In the genomic region with DNA sequence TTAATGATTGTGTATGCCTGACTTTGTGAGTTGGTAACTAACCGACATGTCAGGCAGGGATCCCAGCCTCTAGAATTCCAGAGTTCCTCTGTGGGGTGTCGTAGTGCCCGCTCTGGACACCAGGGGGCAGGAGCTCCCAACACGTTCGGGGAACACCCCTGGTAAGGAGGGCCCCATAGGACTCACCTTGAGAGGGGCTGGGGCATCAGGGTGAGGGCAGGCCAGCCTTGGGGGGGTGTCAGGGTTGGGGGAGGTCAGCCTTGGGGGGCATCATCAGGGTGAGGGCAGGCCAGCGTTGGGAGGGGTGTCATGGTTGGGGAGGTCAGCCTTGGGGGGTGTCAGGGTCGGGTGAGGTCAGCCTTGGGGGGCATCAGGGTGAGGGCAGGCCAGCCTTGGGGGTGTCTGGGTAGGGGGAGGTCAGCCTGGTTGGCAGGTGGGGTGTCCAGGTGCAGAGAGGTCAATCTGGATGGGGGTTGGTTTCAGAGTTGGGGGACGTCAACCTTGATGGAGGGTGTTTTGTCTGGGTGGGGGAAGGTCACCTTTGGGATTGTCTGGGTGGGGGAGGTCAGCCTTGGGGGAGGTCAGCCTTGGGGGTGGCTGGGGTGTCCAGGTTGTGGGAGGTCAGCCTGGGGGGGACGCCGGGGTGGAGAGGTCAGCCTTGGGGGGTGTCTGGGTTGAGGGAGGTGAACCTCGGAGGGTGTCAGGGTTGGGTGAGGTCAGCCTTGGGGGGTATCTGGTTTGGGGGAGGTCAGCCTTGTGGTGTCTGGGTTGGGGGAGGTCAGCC, we compare ENCODE assay signal across 8 cellular contexts. TPM values are rescaled to one million over a fixed set of nuclear protein-coding genes. Genes with fewer than 3 reads are reported as not detected.
DNase-seq lines count a peak whose midpoint lies in the region; ATAC-seq and TF ChIP-seq lines count a peak whose summit lies in the region.

No MANE protein-coding gene starts in this region.

- H3K27ac ChIP-seq in OCI-LY3 (ENCODE audit: low read length) (no peak overlapping the region), fibroblast of lung (ENCODE audit: insufficient read depth, low read length) (no peak overlapping the region), tibial nerve (peak overlapping the region in 1 of 4 donors; percentile 1)

- H3K9ac ChIP-seq in OCI-LY3 (ENCODE audit: low read length) (no peak overlapping the region), fibroblast of lung (ENCODE audit: insufficient read depth, low read length) (no peak overlapping the region)

- H3K36me3 ChIP-seq in OCI-LY3 (replicated peaks; ENCODE audit: low read depth, low read length) (peaks cover 11% of the 10 kb centered on the region), fibroblast of lung (ENCODE audit: control insufficient read depth, insufficient read depth, low read length) (peaks cover 15% of the 10 kb centered on the region), tibial nerve (peaks cover 0 to 69% (median 0%) of the 10 kb centered on the region in 3 donors)

- no peaks in the 10 kb centered on the region for H3K9me3 ChIP-seq in OCI-LY3 (ENCODE audit: insufficient read depth, low read length)
- H3K9me3 ChIP-seq in fibroblast of lung (ENCODE audit: control insufficient read depth, insufficient read depth, low read depth, low read length), result no peaks in the 10 kb centered on the region
- H3K9me3 ChIP-seq in tibial nerve, result no peaks in the 10 kb centered on the region

- no peaks in the 10 kb centered on the region for H3K79me2 ChIP-seq in OCI-LY3 (ENCODE audit: low read length)
- H3K79me2 ChIP-seq in fibroblast of lung (ENCODE audit: control insufficient read depth, insufficient read depth, low read length), result no peaks in the 10 kb centered on the region

- no peak for TF ChIP-seq POLR2A in tibial nerve (IDR thresholded peaks at IDR 0.05)

- peaks cover 73% of the 10 kb centered on the region for H3K36me3 Mint-ChIP-seq in activated T-cell treated with anti-CD3 and anti-CD28 coated beads, Interleukin-2, amount 50 U/mL, for 24 hours (ENCODE audit: low read depth)
- peaks cover 18% of the 10 kb centered on the region for H3K36me3 Mint-ChIP-seq in osteocyte (ENCODE audit: unreplicated experiment)

- H3K4me3 Mint-ChIP-seq in activated T-cell treated with anti-CD3 and anti-CD28 coated beads, Interleukin-2, amount 50 U/mL, for 24 hours, result no peak overlapping the region
- no peak overlapping the region for H3K4me3 Mint-ChIP-seq in osteocyte (ENCODE audit: unreplicated experiment)

- DNase-seq in AG08395 (ENCODE audit: low spot score) (peak; percentile 89), GM19238 (ENCODE audit: insufficient read length, low spot score) (peak; percentile 87), fibroblast of lung (ENCODE audit: low read depth in 2 of 2) (peak; percentile 34 to 63), osteocyte (ENCODE audit: extremely low spot score, unreplicated experiment) (peak; percentile 93), tibial nerve (ENCODE audit: low spot score in 2 of 2) (peak; percentile 70 to 76)
- peak; percentile 81 for DNase-seq in activated T-cell treated with anti-CD3 and anti-CD28 coated beads, Interleukin-2, amount 50 U/mL, for 24 hours

- H3K4me1 ChIP-seq in OCI-LY3 (ENCODE audit: low read length), result no peaks in the 10 kb centered on the region
- H3K4me1 ChIP-seq in fibroblast of lung (ENCODE audit: control insufficient read depth, extremely low read depth, insufficient read depth, low read length), result no peaks in the 10 kb centered on the region
- H3K4me1 ChIP-seq in tibial nerve, result peaks cover 0 to 7% (median 0%) of the 10 kb centered on the region in 4 donors

- WGBS in tibial nerve, 2 donors, result 49 to 65% methylated on average over 6 to 9 of the region's 11 CpGs

- no peak overlapping the region for H2AFZ ChIP-seq in OCI-LY3 (ENCODE audit: low read depth, low read length)
- no peak overlapping the region for H2AFZ ChIP-seq in fibroblast of lung (ENCODE audit: low read length)

- no peak for ATAC-seq in GM19395 (IDR thresholded peaks at IDR 0.05; ENCODE audit: unreplicated experiment)

- TF ChIP-seq CTCF in OCI-LY3 (IDR thresholded peaks at IDR 0.05; ENCODE audit: low read depth, low read length) (peak; percentile 65), fibroblast of lung (conservative IDR thresholded peaks at IDR 0.05 in 1 of 2, IDR thresholded peaks at IDR 0.05 in 1 of 2; ENCODE audit: low read depth in 1 of 2, low read length in 2 of 2) (peak; percentile 92 to 94), osteocyte (IDR thresholded peaks at IDR 0.05) (peak; percentile 77), tibial nerve (IDR thresholded peaks at IDR 0.05) (peak; percentile 68 to 88 (median 84))

- H3K4me3 ChIP-seq in OCI-LY3 (ENCODE audit: low read length) (no peak overlapping the region), fibroblast of lung (replicated peaks in 1 of 4; ENCODE audit: control extremely low read depth in 1 of 4, insufficient read depth in 1 of 4, low read depth in 3 of 4, low read length in 4 of 4) (no peak overlapping the region), tibial nerve (no peak overlapping the region)

- H3K4me1 Mint-ChIP-seq in activated T-cell treated with anti-CD3 and anti-CD28 coated beads, Interleukin-2, amount 50 U/mL, for 24 hours (ENCODE audit: low read depth), result no peaks in the 10 kb centered on the region
- H3K4me1 Mint-ChIP-seq in osteocyte (ENCODE audit: unreplicated experiment), result peaks cover 11% of the 10 kb centered on the region

- H3K27ac Mint-ChIP-seq in activated T-cell treated with anti-CD3 and anti-CD28 coated beads, Interleukin-2, amount 50 U/mL, for 24 hours, result no peak overlapping the region
- H3K27ac Mint-ChIP-seq in osteocyte (ENCODE audit: unreplicated experiment), result no peak overlapping the region

- H3K27me3 ChIP-seq in OCI-LY3 (ENCODE audit: low read depth, low read length) (no peaks in the 10 kb centered on the region), fibroblast of lung (ENCODE audit: control insufficient read depth, insufficient read depth, low read length) (no peaks in the 10 kb centered on the region), tibial nerve (no peaks in the 10 kb centered on the region)

- peaks cover 3% of the 10 kb centered on the region for H3K9me3 Mint-ChIP-seq in activated T-cell treated with anti-CD3 and anti-CD28 coated beads, Interleukin-2, amount 50 U/mL, for 24 hours
- H3K9me3 Mint-ChIP-seq in osteocyte (ENCODE audit: unreplicated experiment), result no peaks in the 10 kb centered on the region

- H4K20me1 ChIP-seq in OCI-LY3 (ENCODE audit: insufficient read depth, low read length) (no peaks in the 10 kb centered on the region), fibroblast of lung (ENCODE audit: control insufficient read depth, extremely low read depth, insufficient read depth, low read length) (no peaks in the 10 kb centered on the region)

- peak in 1 of 2 donors; percentile 23 for TF ChIP-seq EP300 in tibial nerve (IDR thresholded peaks at IDR 0.05)

- no peaks in the 10 kb centered on the region for H3K27me3 Mint-ChIP-seq in activated T-cell treated with anti-CD3 and anti-CD28 coated beads, Interleukin-2, amount 50 U/mL, for 24 hours
- H3K27me3 Mint-ChIP-seq in osteocyte (ENCODE audit: unreplicated experiment), result no peaks in the 10 kb centered on the region

- no peak overlapping the region for H3K4me2 ChIP-seq in OCI-LY3 (ENCODE audit: low read length)
- no peak overlapping the region for H3K4me2 ChIP-seq in fibroblast of lung (ENCODE audit: extremely low read depth, insufficient read depth, low read length)

RNA-seq across cellular contexts. Expression of gene SUN1, which starts 45.6 kb away (rescaled TPM):
- total RNA-seq in fibroblast of lung, result 92.7 and 185 TPM in 2 replicates
- 157 and 220 TPM in 2 replicates for polyA plus RNA-seq in fibroblast of lung
- 88.9 and 139 TPM in 2 replicates for polyA plus RNA-seq in fibroblast of lung (2012)
- 247 and 378 TPM in 2 replicates for polyA minus RNA-seq in fibroblast of lung (ENCODE audit: low replicate concordance)
- 212 and 226 TPM in 2 replicates for total RNA-seq in osteocyte
- total RNA-seq in tibial nerve, result 100 to 1,000 TPM; 243 to 263 (median 244) TPM

RNA-seq across cellular contexts. Expression of gene PRKAR1B, which starts 59.6 kb away (rescaled TPM):
- 12.3 and 14.5 TPM in 2 replicates for total RNA-seq in fibroblast of lung
- 12.1 and 12.7 TPM in 2 replicates for polyA plus RNA-seq in fibroblast of lung
- 14.0 and 16.2 TPM in 2 replicates for polyA plus RNA-seq in fibroblast of lung (2012)
- 11.5 and 11.9 TPM in 2 replicates for polyA minus RNA-seq in fibroblast of lung (ENCODE audit: low replicate concordance)
- total RNA-seq in osteocyte, result 10.9 and 12.0 TPM in 2 replicates
- 10 to 100 TPM in 1 of 4 donors, 1 to 10 TPM in 3; 2.7 to 12.3 (median 4.8) TPM for total RNA-seq in tibial nerve
